Comparison of ENCODE assay signal across 8 cellular contexts in the genomic region with DNA sequence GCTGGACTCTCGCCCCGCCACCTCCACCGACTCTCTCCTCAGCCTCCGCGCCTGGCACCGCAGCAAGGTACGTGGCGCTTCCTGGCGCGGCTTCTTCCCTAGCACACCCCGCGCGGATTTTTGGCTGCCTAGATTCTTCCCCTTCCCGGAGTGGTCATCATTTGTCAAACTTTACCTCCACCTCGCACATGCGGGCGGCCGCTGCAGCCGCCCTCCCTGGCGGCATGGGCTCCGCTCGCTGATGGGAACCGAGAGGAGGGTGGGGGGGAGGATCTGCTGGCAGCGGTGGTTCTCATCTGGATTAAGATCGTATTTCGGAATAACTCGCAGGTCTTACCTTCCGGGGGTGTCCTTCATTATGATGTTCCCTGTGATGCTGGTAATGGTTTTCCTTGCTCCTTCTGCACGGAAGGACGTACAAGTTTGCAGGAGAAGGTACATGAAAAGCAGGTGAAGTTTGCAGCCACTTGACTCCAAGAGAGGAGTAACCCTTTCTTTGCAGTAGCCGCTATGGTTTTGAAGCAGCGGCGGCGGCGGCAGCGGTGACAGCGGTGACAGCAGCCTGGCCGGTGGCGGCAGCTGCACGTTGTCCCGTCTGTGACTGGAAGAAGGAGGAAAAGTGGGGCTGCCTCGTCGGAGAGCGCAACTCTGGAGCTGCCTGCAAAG.
A peak's percentile ranks its signal among the peaks of the same experiment; 100 is the strongest.
DNase-seq lines count a peak whose midpoint lies in the region; ATAC-seq lines count a peak whose summit lies in the region.

No MANE protein-coding gene starts in this region.

- CTCF ChIA-PET in activated CD4-positive, alpha-beta memory T cell treated with anti-CD3 and anti-CD28 coated beads, Interleukin-2, amount 10 ng/mL, durations not matched to agents 7 days and 5 days (lab: Charles Lee) = no interaction called here
- CTCF ChIA-PET in activated CD4-positive, alpha-beta memory T cell treated with anti-CD3 and anti-CD28 coated beads for 36 hours (lab: Charles Lee) = no interaction called here

- H3K36me3 Mint-ChIP-seq in activated CD4-positive, alpha-beta memory T cell treated with anti-CD3 and anti-CD28 coated beads, Interleukin-2, amount 10 ng/mL, durations not matched to agents 7 days and 5 days (ENCODE audit: low read depth) = no peaks in the 10 kb centered on the region
- peaks cover 3% of the 10 kb centered on the region for H3K36me3 Mint-ChIP-seq in activated CD4-positive, alpha-beta memory T cell treated with anti-CD3 and anti-CD28 coated beads for 36 hours
- H3K36me3 Mint-ChIP-seq in activated naive CD8-positive, alpha-beta T cell treated with anti-CD3 and anti-CD28 coated beads, Interleukin-2, amount 50 U/mL, for 24 hours (ENCODE audit: low read depth) = peaks cover 1% of the 10 kb centered on the region

- H3K4me1 Mint-ChIP-seq in activated CD4-positive, alpha-beta memory T cell treated with anti-CD3 and anti-CD28 coated beads, Interleukin-2, amount 10 ng/mL, durations not matched to agents 7 days and 5 days = peaks cover 10% of the 10 kb centered on the region
- H3K4me1 Mint-ChIP-seq in activated CD4-positive, alpha-beta memory T cell treated with anti-CD3 and anti-CD28 coated beads for 36 hours (ENCODE audit: low read depth) = peaks cover 2% of the 10 kb centered on the region
- peaks cover 8% of the 10 kb centered on the region for H3K4me1 Mint-ChIP-seq in activated naive CD8-positive, alpha-beta T cell treated with anti-CD3 and anti-CD28 coated beads, Interleukin-2, amount 50 U/mL, for 24 hours

- POLR2A ChIA-PET in activated CD4-positive, alpha-beta memory T cell treated with anti-CD3 and anti-CD28 coated beads, Interleukin-2, amount 10 ng/mL, durations not matched to agents 7 days and 5 days (lab: Charles Lee) = no interaction called here
- POLR2A ChIA-PET in activated CD4-positive, alpha-beta memory T cell treated with anti-CD3 and anti-CD28 coated beads for 36 hours (lab: Charles Lee) = no interaction called here

- DNase-seq in activated CD4-positive, alpha-beta memory T cell treated with anti-CD3 and anti-CD28 coated beads, Interleukin-2, amount 10 ng/mL, durations not matched to agents 7 days and 5 days = no peak
- no peak for DNase-seq in activated CD4-positive, alpha-beta memory T cell treated with anti-CD3 and anti-CD28 coated beads for 36 hours
- peak; percentile 17 for DNase-seq in HK-2 (ENCODE audit: unreplicated experiment)
- no peak for DNase-seq in activated naive CD8-positive, alpha-beta T cell treated with anti-CD3 and anti-CD28 coated beads, Interleukin-2, amount 50 U/mL, for 24 hours
- DNase-seq in iris pigment epithelial cell (ENCODE audit: low read depth) = peak; percentile 0
- no peak for DNase-seq in stimulated activated naive CD8-positive, alpha-beta T cell treated with anti-CD3 and anti-CD28 coated beads, Interleukin-15, Interleukin-2, amounts not matched to agents 100 U/mL and 50 U/mL, for 24 hours
- DNase-seq in GM03348 (ENCODE audit: low spot score) = no peak
- no peak for DNase-seq in NCI-H1092 (lab: John Stamatoyannopoulos, UW)

- no peak for ATAC-seq in activated naive CD8-positive, alpha-beta T cell treated with anti-CD3 and anti-CD28 coated beads, Interleukin-2, amount 50 U/mL, for 24 hours
- peak; percentile 28 for ATAC-seq in stimulated activated naive CD8-positive, alpha-beta T cell treated with anti-CD3 and anti-CD28 coated beads, Interleukin-15, Interleukin-2, amounts not matched to agents 100 U/mL and 50 U/mL, for 24 hours

- no peak overlapping the region for H3K27ac Mint-ChIP-seq in activated CD4-positive, alpha-beta memory T cell treated with anti-CD3 and anti-CD28 coated beads, Interleukin-2, amount 10 ng/mL, durations not matched to agents 7 days and 5 days
- no peak overlapping the region for H3K27ac Mint-ChIP-seq in activated CD4-positive, alpha-beta memory T cell treated with anti-CD3 and anti-CD28 coated beads for 36 hours
- H3K27ac Mint-ChIP-seq in activated naive CD8-positive, alpha-beta T cell treated with anti-CD3 and anti-CD28 coated beads, Interleukin-2, amount 50 U/mL, for 24 hours = no peak overlapping the region

- H3K9me3 Mint-ChIP-seq in activated CD4-positive, alpha-beta memory T cell treated with anti-CD3 and anti-CD28 coated beads, Interleukin-2, amount 10 ng/mL, durations not matched to agents 7 days and 5 days = no peaks in the 10 kb centered on the region
- no peaks in the 10 kb centered on the region for H3K9me3 Mint-ChIP-seq in activated CD4-positive, alpha-beta memory T cell treated with anti-CD3 and anti-CD28 coated beads for 36 hours
- H3K9me3 Mint-ChIP-seq in activated naive CD8-positive, alpha-beta T cell treated with anti-CD3 and anti-CD28 coated beads, Interleukin-2, amount 50 U/mL, for 24 hours = no peaks in the 10 kb centered on the region

- peaks cover 32% of the 10 kb centered on the region for H3K27me3 Mint-ChIP-seq in activated CD4-positive, alpha-beta memory T cell treated with anti-CD3 and anti-CD28 coated beads, Interleukin-2, amount 10 ng/mL, durations not matched to agents 7 days and 5 days
- peaks cover 36% of the 10 kb centered on the region for H3K27me3 Mint-ChIP-seq in activated CD4-positive, alpha-beta memory T cell treated with anti-CD3 and anti-CD28 coated beads for 36 hours
- H3K27me3 Mint-ChIP-seq in activated naive CD8-positive, alpha-beta T cell treated with anti-CD3 and anti-CD28 coated beads, Interleukin-2, amount 50 U/mL, for 24 hours = peaks cover 46% of the 10 kb centered on the region

- intact Hi-C loops in activated CD4-positive, alpha-beta memory T cell treated with anti-CD3 and anti-CD28 coated beads for 36 hours (cut with micrococcal nuclease) = no loop called here

- H3K4me3 Mint-ChIP-seq in activated CD4-positive, alpha-beta memory T cell treated with anti-CD3 and anti-CD28 coated beads, Interleukin-2, amount 10 ng/mL, durations not matched to agents 7 days and 5 days = peak overlapping the region; percentile 13
- H3K4me3 Mint-ChIP-seq in activated CD4-positive, alpha-beta memory T cell treated with anti-CD3 and anti-CD28 coated beads for 36 hours = no peak overlapping the region
- H3K4me3 Mint-ChIP-seq in activated naive CD8-positive, alpha-beta T cell treated with anti-CD3 and anti-CD28 coated beads, Interleukin-2, amount 50 U/mL, for 24 hours = peak overlapping the region; percentile 46

Comparison
In these comparisons a context has a peak if more than half of its experiments do, and no peak if none do; other contexts are left out.
1. DNase-seq: peak in HK-2 (single experiment) and iris pigment epithelial cell (single experiment); none in activated CD4-positive, alpha-beta memory T cell treated with anti-CD3 and anti-CD28 coated beads, Interleukin-2, amount 10 ng/mL, durations not matched to agents 7 days and 5 days (single experiment), activated CD4-positive, alpha-beta memory T cell treated with anti-CD3 and anti-CD28 coated beads for 36 hours (single experiment), activated naive CD8-positive, alpha-beta T cell treated with anti-CD3 and anti-CD28 coated beads, Interleukin-2, amount 50 U/mL, for 24 hours (single experiment), stimulated activated naive CD8-positive, alpha-beta T cell treated with anti-CD3 and anti-CD28 coated beads, Interleukin-15, Interleukin-2, amounts not matched to agents 100 U/mL and 50 U/mL, for 24 hours (single experiment), GM03348 (single experiment) and NCI-H1092 (single experiment).